ENCODE assay signal across 1 cellular context in the genomic region with DNA sequence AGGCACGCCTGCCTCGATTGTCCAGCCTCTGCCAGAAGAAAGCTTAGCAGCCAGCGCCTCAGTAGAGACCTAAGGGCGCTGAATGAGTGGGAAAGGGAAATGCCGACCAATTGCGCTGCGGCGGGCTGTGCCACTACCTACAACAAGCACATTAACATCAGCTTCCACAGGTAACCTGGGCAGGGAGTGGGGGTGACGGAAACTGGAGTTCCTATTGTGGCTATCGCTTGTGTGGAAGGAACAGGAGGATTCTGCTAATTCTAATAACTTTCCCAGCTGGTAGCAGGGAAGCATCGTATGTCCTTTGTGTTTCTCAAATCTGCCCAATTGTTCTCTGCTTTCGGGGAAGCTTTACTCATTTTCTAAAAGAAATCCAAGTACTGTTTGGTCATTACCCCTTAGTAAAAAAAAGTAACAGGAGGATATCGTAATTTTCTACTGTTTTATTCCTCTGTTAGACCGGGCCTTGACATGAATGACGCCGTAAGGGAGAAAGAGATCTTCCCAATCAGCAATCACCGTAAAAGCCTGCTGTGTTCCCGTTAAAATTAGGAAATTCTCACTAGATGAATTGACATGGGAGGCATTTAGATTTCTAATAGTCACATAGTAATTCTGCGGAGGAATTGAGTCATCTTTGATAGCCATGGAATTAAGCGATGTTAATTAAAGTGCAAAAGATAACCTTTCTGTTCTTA.
TF ChIP-seq lines count a peak whose summit lies in the region.

No MANE protein-coding gene starts in this region.

TF ChIP-seq in SK-N-SH, 30 proteins besides CTCF, POLR2A, EP300 and RAD21 (continued from another document):
- no peak for TF ChIP-seq SIN3A (IDR thresholded peaks at IDR 0.05; ENCODE audit: borderline replicate concordance, low read depth, low read length)
- no peak for TF ChIP-seq TCF12 (IDR thresholded peaks at IDR 0.05)
- no peak for TF ChIP-seq ELF1 (IDR thresholded peaks at IDR 0.05)
- TF ChIP-seq, protein P1, sequence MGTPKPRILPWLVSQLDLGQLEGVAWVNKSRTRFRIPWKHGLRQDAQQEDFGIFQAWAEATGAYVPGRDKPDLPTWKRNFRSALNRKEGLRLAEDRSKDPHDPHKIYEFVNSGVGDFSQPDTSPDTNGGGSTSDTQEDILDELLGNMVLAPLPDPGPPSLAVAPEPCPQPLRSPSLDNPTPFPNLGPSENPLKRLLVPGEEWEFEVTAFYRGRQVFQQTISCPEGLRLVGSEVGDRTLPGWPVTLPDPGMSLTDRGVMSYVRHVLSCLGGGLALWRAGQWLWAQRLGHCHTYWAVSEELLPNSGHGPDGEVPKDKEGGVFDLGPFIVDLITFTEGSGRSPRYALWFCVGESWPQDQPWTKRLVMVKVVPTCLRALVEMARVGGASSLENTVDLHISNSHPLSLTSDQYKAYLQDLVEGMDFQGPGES (IDR thresholded peaks at IDR 0.05; ENCODE audit: low read depth, low read length) = no peak
- no peak for TF ChIP-seq GABPA (IDR thresholded peaks at IDR 0.05; ENCODE audit: low read depth)
- TF ChIP-seq, protein P2, sequence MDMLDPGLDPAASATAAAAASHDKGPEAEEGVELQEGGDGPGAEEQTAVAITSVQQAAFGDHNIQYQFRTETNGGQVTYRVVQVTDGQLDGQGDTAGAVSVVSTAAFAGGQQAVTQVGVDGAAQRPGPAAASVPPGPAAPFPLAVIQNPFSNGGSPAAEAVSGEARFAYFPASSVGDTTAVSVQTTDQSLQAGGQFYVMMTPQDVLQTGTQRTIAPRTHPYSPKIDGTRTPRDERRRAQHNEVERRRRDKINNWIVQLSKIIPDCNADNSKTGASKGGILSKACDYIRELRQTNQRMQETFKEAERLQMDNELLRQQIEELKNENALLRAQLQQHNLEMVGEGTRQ (IDR thresholded peaks at IDR 0.05; ENCODE audit: borderline replicate concordance, low read depth, low read length) = no peak
- no peak for TF ChIP-seq RCOR1 (IDR thresholded peaks at IDR 0.05; ENCODE audit: low read length)
